In the genomic region with DNA sequence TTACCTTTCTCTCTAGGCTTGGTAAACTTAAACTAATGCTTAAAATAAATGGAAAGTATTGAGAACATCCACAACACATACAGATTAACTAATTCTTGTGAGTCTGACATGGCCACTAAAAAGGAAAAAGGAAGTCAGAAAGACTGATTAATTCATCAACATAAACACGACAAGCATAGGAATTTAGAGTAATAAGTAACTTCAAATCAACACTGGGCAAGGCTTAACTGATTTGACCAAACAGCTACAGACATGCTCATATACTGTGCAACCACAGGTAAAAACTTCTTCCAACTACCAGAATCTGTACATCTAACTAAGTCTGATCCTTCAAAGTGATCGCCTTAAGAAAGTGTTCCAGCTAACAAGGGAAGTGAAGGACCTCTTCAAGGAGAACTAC, we compare ENCODE assay signal across 1 cellular context.
TF ChIP-seq lines count a peak whose summit lies in the region.

No MANE protein-coding gene starts in this region.

TF ChIP-seq in WTC11, 78 proteins besides CTCF, POLR2A, EP300 and RAD21 (continued from another document):
- TF ChIP-seq, protein P1, sequence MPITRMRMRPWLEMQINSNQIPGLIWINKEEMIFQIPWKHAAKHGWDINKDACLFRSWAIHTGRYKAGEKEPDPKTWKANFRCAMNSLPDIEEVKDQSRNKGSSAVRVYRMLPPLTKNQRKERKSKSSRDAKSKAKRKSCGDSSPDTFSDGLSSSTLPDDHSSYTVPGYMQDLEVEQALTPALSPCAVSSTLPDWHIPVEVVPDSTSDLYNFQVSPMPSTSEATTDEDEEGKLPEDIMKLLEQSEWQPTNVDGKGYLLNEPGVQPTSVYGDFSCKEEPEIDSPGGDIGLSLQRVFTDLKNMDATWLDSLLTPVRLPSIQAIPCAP (CRISPR knock-in tag; IDR thresholded peaks at IDR 0.05) = no peak
- TF ChIP-seq ZNF423 (CRISPR knock-in tag; IDR thresholded peaks at IDR 0.05) (no peak), CREB1 (CRISPR knock-in tag; IDR thresholded peaks at IDR 0.05) (no peak), NFE2L1 (CRISPR knock-in tag; IDR thresholded peaks at IDR 0.05) (no peak)
- TF ChIP-seq, protein P2, sequence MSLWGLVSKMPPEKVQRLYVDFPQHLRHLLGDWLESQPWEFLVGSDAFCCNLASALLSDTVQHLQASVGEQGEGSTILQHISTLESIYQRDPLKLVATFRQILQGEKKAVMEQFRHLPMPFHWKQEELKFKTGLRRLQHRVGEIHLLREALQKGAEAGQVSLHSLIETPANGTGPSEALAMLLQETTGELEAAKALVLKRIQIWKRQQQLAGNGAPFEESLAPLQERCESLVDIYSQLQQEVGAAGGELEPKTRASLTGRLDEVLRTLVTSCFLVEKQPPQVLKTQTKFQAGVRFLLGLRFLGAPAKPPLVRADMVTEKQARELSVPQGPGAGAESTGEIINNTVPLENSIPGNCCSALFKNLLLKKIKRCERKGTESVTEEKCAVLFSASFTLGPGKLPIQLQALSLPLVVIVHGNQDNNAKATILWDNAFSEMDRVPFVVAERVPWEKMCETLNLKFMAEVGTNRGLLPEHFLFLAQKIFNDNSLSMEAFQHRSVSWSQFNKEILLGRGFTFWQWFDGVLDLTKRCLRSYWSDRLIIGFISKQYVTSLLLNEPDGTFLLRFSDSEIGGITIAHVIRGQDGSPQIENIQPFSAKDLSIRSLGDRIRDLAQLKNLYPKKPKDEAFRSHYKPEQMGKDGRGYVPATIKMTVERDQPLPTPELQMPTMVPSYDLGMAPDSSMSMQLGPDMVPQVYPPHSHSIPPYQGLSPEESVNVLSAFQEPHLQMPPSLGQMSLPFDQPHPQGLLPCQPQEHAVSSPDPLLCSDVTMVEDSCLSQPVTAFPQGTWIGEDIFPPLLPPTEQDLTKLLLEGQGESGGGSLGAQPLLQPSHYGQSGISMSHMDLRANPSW (CRISPR knock-in tag; conservative IDR thresholded peaks at IDR 0.05; ENCODE audit: low read depth) = no peak
